ENCODE assay signal across 30 cellular contexts in the genomic region with DNA sequence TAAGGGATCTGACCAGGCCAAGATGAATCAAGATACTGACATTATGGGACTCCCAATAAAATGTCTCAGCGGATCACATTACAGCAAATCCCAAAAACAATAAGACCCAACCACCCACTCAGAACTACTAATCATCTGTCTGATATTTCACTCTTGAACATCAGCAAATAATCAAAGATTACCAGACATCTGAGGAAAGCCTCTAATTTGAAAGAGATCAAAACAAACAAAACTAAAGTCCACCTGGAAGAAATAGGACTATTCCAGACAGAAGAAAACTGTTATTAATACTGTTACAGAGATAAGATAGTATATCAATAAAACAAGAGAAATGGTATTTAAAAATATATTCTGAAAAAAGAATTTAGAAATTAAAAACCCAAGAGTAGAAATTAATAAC.
"Had no signal": no experiment of that assay in that cellular context is flagged by ENCODE, and none has a peak within 500 bp of the region (broad histone marks: within the 10 kb centered on the region; RNA-seq: fewer than 3 reads in every experiment).

No MANE protein-coding gene starts in this region.

- ATAC-seq: activated CD4-positive, CD25-positive, alpha-beta regulatory T cell treated with anti-CD3 and anti-CD28 coated beads, Interleukin-2, amount 50 U/mL, for 24 hours; activated CD8-positive, alpha-beta T cell treated with anti-CD3 and anti-CD28 coated beads, Interleukin-2, amount 10 ng/mL, durations not matched to agents 7 days and 5 days; activated T-helper 17 cell treated with anti-CD3 and anti-CD28 coated beads, Interleukin-2, amount 50 U/mL, for 72 hours; body of pancreas; Panc1; Right ventricle myocardium inferior had no signal

- H3K4me1 Mint-ChIP-seq: activated T-helper 17 cell treated with anti-CD3 and anti-CD28 coated beads, Interleukin-2, amount 50 U/mL, for 72 hours had no signal

- H3K27me3 Mint-ChIP-seq: activated naive CD8-positive, alpha-beta T cell treated with anti-CD3 and anti-CD28 coated beads, Interleukin-2, amount 10 ng/mL, durations not matched to agents 7 days and 5 days; activated T-helper 17 cell treated with anti-CD3 and anti-CD28 coated beads, Interleukin-2, amount 50 U/mL, for 72 hours; central memory CD8-positive, alpha-beta T cell had no signal

- H3K4me3 Mint-ChIP-seq: activated CD8-positive, alpha-beta T cell treated with anti-CD3 and anti-CD28 coated beads, Interleukin-2, amount 10 ng/mL, durations not matched to agents 7 days and 5 days; activated naive CD4-positive, alpha-beta T cell treated with anti-CD3 and anti-CD28 coated beads for 36 hours; activated naive CD8-positive, alpha-beta T cell treated with anti-CD3 and anti-CD28 coated beads, Interleukin-2, amount 10 ng/mL, durations not matched to agents 7 days and 5 days; activated T-helper 17 cell treated with anti-CD3 and anti-CD28 coated beads, Interleukin-2, amount 50 U/mL, for 72 hours; central memory CD8-positive, alpha-beta T cell had no signal

- H3K27ac Mint-ChIP-seq: activated CD8-positive, alpha-beta T cell treated with anti-CD3 and anti-CD28 coated beads, Interleukin-2, amount 10 ng/mL, durations not matched to agents 7 days and 5 days; activated naive CD4-positive, alpha-beta T cell treated with anti-CD3 and anti-CD28 coated beads for 36 hours; activated naive CD8-positive, alpha-beta T cell treated with anti-CD3 and anti-CD28 coated beads, Interleukin-2, amount 10 ng/mL, durations not matched to agents 7 days and 5 days; activated T-helper 17 cell treated with anti-CD3 and anti-CD28 coated beads, Interleukin-2, amount 50 U/mL, for 72 hours had no signal

- H3K9me3 Mint-ChIP-seq: activated naive CD4-positive, alpha-beta T cell treated with anti-CD3 and anti-CD28 coated beads for 36 hours; activated naive CD8-positive, alpha-beta T cell treated with anti-CD3 and anti-CD28 coated beads, Interleukin-2, amount 10 ng/mL, durations not matched to agents 7 days and 5 days; activated T-helper 17 cell treated with anti-CD3 and anti-CD28 coated beads, Interleukin-2, amount 50 U/mL, for 72 hours; central memory CD8-positive, alpha-beta T cell had no signal

- DNase-seq: activated CD4-positive, alpha-beta T cell treated with anti-CD3 and anti-CD28 coated beads for 4 hours; activated CD4-positive, alpha-beta T cell treated with anti-CD3 and anti-CD28 coated beads, Interleukin-2, amount 50 U/mL, for 4 hours; activated CD8-positive, alpha-beta memory T cell treated with anti-CD3 and anti-CD28 coated beads, Interleukin-2, amount 50 U/mL, for 48 hours; activated CD8-positive, alpha-beta T cell treated with anti-CD3 and anti-CD28 coated beads, Interleukin-2, amount 10 ng/mL, durations not matched to agents 7 days and 5 days; activated gamma-delta T cell; activated naive CD4-positive, alpha-beta T cell treated with anti-CD3 and anti-CD28 coated beads for 36 hours; activated naive CD8-positive, alpha-beta T cell treated with anti-CD3 and anti-CD28 coated beads, Interleukin-2, amount 10 ng/mL, durations not matched to agents 7 days and 5 days; activated T-cell treated with anti-CD3 and anti-CD28 coated beads, Interleukin-2, amount 50 U/mL, for 1 hour; amniotic stem cell; body of pancreas; MM.1S; NCI-H1105; NCI-H1436; NCI-H1694 treated with DMSO at 0.1 percent for 48 hours; NCI-H2029 treated with DMSO at 0.1 percent for 48 hours; NCI-H345; NCI-H510A; NCI-H526 treated with DMSO at 0.1 percent for 48 hours; NCI-H82; NK-92 treated with Interleukin-12 subunit alpha and Interleukin-12 subunit beta, amount 100 ng/mL, for 24 hours; RPMI8226; SJCRH30; SK-N-SH; T-helper 1 cell; WERI-Rb-1 had no signal
